8 cellular contexts compared by ENCODE assay signal in genomic region chr2:229714080-229714735, GRCh38. TPM values are rescaled to one million over a fixed set of nuclear protein-coding genes. Genes with fewer than 3 reads are reported as not detected.
A peak's percentile ranks its signal among the peaks of the same experiment; 100 is the strongest.
DNase-seq lines count a peak whose midpoint lies in the region; ATAC-seq and TF ChIP-seq lines count a peak whose summit lies in the region.

DNER (minus strand) TSS chr2:229714555; CDS start chr2:229714423, 132 bp downstream.

- peak within 1 kb of the TSS; percentile 50 for H3K4me3 ChIP-seq in RWPE2 (ENCODE audit: severe bottlenecking)
- peak within 1 kb of the TSS; percentile 68 for H3K4me3 ChIP-seq in skeletal muscle satellite cell (ENCODE audit: low read length)

- H3K4me1 Mint-ChIP-seq in CD4-positive, alpha-beta T cell (ENCODE audit: low read depth): peaks cover 20% of the 10 kb centered on the region

- CTCF ChIA-PET in CD4-positive, alpha-beta T cell (lab: Charles Lee): no interaction called here

- H3K27ac Mint-ChIP-seq in CD4-positive, alpha-beta T cell: no peak within 1 kb of the TSS

- no peaks in the 10 kb centered on the region for H3K4me1 ChIP-seq in RWPE2 (ENCODE audit: insufficient read depth, poor library complexity, severe bottlenecking)
- peaks cover 20% of the 10 kb centered on the region for H3K4me1 ChIP-seq in skeletal muscle satellite cell (ENCODE audit: control insufficient read depth, insufficient read depth, low read length)

- intact Hi-C loops in CD4-positive, alpha-beta T cell (cut with DNase I, micrococcal nuclease): no loop called here

- POLR2A ChIA-PET in CD4-positive, alpha-beta T cell (lab: Charles Lee): no interaction called here

- H3K36me3 Mint-ChIP-seq in CD4-positive, alpha-beta T cell (ENCODE audit: low read depth): no peaks in the 10 kb centered on the region

- H3K9ac ChIP-seq in skeletal muscle satellite cell (ENCODE audit: low read depth, low read length): peak within 1 kb of the TSS; percentile 27

- no peak within 1 kb of the TSS for H3K27ac ChIP-seq in CD4-positive, alpha-beta T cell (ENCODE audit: low read depth, low read length)
- H3K27ac ChIP-seq in RWPE2 (ENCODE audit: poor library complexity, severe bottlenecking): no peak within 1 kb of the TSS

- H3K36me3 ChIP-seq in RWPE2 (ENCODE audit: low read depth) (no peaks in the 10 kb centered on the region), skeletal muscle satellite cell (ENCODE audit: insufficient read depth, low read length) (no peaks in the 10 kb centered on the region)

- peaks cover 9% of the 10 kb centered on the region for H3K9me3 ChIP-seq in CD4-positive, alpha-beta T cell (ENCODE audit: control insufficient read depth, low read length)
- H3K9me3 ChIP-seq in RWPE2 (ENCODE audit: severe bottlenecking) (no peaks in the 10 kb centered on the region), skeletal muscle satellite cell (replicated peaks; ENCODE audit: low read length) (no peaks in the 10 kb centered on the region)

- H3K4me3 Mint-ChIP-seq in CD4-positive, alpha-beta T cell: peak within 1 kb of the TSS; percentile 49

- no peak for TF ChIP-seq CTCF in CD4-positive, alpha-beta T cell (IDR thresholded peaks at IDR 0.05)
- TF ChIP-seq CTCF in RWPE2 (IDR thresholded peaks at IDR 0.05; ENCODE audit: poor library complexity, severe bottlenecking): no peak

- DNase-seq in CD4-positive, alpha-beta T cell: peak in 9 of 10 experiments; percentile 5 to 50 (median 22)
- DNase-seq in RWPE2 (ENCODE audit: low spot score) (peak; percentile 49), amygdala (lab: John Stamatoyannopoulos, UW) (peak in 55 of 56 donors; percentile 6 to 88 (median 68)), hippocampal formation (lab: John Stamatoyannopoulos, UW) (peak; percentile 68 to 83), GDM1 (lab: John Stamatoyannopoulos, UW) (no peak)

- ATAC-seq in CD4-positive, alpha-beta T cell (ENCODE audit: poor library complexity): peak; percentile 77
- ATAC-seq in GM19438 (IDR thresholded peaks at IDR 0.05; ENCODE audit: low read depth, unreplicated experiment) (peak; percentile 72), HG03460 (IDR thresholded peaks at IDR 0.05; ENCODE audit: unreplicated experiment) (peak; percentile 63), RWPE2 (ENCODE audit: low read depth) (peak; percentile 40)

- H3K27me3 ChIP-seq in CD4-positive, alpha-beta T cell (ENCODE audit: control insufficient read depth, insufficient read depth, low read length): peaks cover 73% of the 10 kb centered on the region
- peaks cover 35% of the 10 kb centered on the region for H3K27me3 ChIP-seq in RWPE2 (ENCODE audit: insufficient read depth, poor library complexity, severe bottlenecking)
- peaks cover 69% of the 10 kb centered on the region for H3K27me3 ChIP-seq in skeletal muscle satellite cell (ENCODE audit: control insufficient read depth, insufficient read depth, low read length)

- H3K27me3 Mint-ChIP-seq in CD4-positive, alpha-beta T cell: peaks cover 86% of the 10 kb centered on the region

- H3K9me3 Mint-ChIP-seq in CD4-positive, alpha-beta T cell: peaks cover 3% of the 10 kb centered on the region

- peak within 1 kb of the TSS; percentile 93 for H3K4me2 ChIP-seq in skeletal muscle satellite cell (ENCODE audit: low read length)

RNA-seq across cellular contexts. Expression of gene DNER, which starts in this region (rescaled TPM):
- not detected for total RNA-seq in CD4-positive, alpha-beta T cell
- 6.3 and 19.8 TPM in 2 replicates for total RNA-seq in skeletal muscle satellite cell (2012; rRNA removed)

Comparison
In these comparisons a context has a peak if more than half of its experiments do, and no peak if none do; other contexts are left out.
1. Peak in DNase-seq and ATAC-seq in CD4-positive, alpha-beta T cell; RNA of the gene not detected or under 1 TPM.